In the genomic region with DNA sequence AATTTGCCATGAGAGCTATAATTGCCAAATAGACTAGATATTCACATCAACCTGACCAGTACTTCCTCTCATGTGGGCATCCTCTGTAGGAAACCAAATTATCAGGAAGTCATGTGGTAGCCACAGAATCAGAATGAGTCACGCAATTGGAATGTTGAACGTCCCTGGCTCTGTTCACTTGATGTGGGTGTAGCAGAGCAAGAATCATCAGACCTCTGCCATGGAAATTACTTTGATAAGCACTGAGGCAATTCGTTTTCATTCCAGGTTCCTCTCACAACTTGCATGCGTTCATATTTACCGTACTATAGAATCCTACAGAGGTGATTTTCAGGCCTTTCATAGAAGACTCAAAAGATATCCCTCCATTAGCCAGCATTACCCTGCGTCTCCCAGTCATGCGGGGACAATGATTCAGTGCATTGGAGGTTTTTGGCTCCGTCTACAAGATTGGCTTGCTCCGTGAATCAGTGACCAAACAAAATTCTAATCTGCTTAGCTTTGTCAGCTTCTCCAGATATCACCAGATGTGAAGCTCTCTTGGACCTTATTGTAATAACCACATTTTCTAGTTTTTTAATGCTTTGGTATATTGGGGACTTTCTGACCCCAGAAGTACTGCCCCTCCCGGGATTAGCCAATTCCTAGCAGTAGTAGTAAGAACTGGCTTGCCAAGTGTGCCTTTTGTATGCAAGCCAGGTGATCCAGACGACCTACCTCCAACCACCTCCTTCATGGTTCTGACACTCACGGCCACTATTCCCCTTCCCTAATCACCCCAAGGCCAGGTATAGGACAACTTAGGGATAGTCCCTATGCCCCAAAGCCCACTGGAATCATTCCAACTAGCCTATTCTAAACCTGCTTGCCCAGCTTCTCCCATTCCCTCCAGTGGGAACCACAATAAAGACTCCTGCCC, we compare ENCODE assay signal across 8 cellular contexts.
DNase-seq lines count a peak whose midpoint lies in the region; ATAC-seq, FAIRE-seq and TF ChIP-seq lines count a peak whose summit lies in the region.

No MANE protein-coding gene starts in this region.

- peak; percentile 98 for FAIRE-seq in keratinocyte (lab: Jason Lieb, UNC)

- no peaks in the 10 kb centered on the region for H3K36me3 ChIP-seq in brain microvascular endothelial cell (replicated peaks)
- peaks cover 0 to 5% of the 10 kb centered on the region in 2 experiments for H3K36me3 ChIP-seq in keratinocyte (ENCODE audit: control insufficient read depth in 2 of 2, extremely low read depth in 1 of 2, insufficient read depth in 2 of 2, low read length in 2 of 2)
- H3K36me3 ChIP-seq in thoracic aorta = no peaks in the 10 kb centered on the region

- H3K27me3 ChIP-seq in brain microvascular endothelial cell (replicated peaks) (no peaks in the 10 kb centered on the region), keratinocyte (ENCODE audit: control insufficient read depth, extremely low read depth, insufficient read depth, low read length) (no peaks in the 10 kb centered on the region), thoracic aorta (replicated peaks; ENCODE audit: insufficient read depth) (no peaks in the 10 kb centered on the region)

- H3K27ac Mint-ChIP-seq in Calu3 (ENCODE audit: unreplicated experiment) = peak overlapping the region; percentile 95

- no peaks in the 10 kb centered on the region for H3K79me2 ChIP-seq in keratinocyte (ENCODE audit: control insufficient read depth, insufficient read depth, low read length)

- H3K4me2 ChIP-seq in keratinocyte (ENCODE audit: control insufficient read depth, extremely low read depth, insufficient read depth, low read depth, low read length) = peak overlapping the region; percentile 95

- intact Hi-C loops in Calu3 (cut with micrococcal nuclease; ENCODE audit: unreplicated experiment) = loop anchor here (5.0 kb wide), 2 partner anchors 171 to 241 kb away; no protein-coding TSS in a partner anchor

- BruUV-seq in Calu3 (replicated peaks; lab: Mats Ljungman, UMichigan) = TSS peak; percentile 42

- no peaks in the 10 kb centered on the region for H3K9me3 Mint-ChIP-seq in Calu3 (ENCODE audit: low read depth, unreplicated experiment)

- peak overlapping the region; percentile 93 for H3K27ac ChIP-seq in brain microvascular endothelial cell
- H3K27ac ChIP-seq in keratinocyte (ENCODE audit: control insufficient read depth, insufficient read depth, low read length) = peak overlapping the region; percentile 89
- peak overlapping the region; percentile 24 to 37 for H3K27ac ChIP-seq in thoracic aorta

- H3K4me1 Mint-ChIP-seq in Calu3 (ENCODE audit: low read depth, unreplicated experiment) = peaks cover 46% of the 10 kb centered on the region

- H3K9me1 ChIP-seq in keratinocyte (ENCODE audit: control insufficient read depth, extremely low read depth, insufficient read depth, low read length) = no peaks in the 10 kb centered on the region

- peak overlapping the region; percentile 4 for H3K4me3 ChIP-seq in brain microvascular endothelial cell (ENCODE audit: low read depth, low read length)
- H3K4me3 ChIP-seq in keratinocyte (ENCODE audit: control insufficient read depth in 2 of 3, extremely low read depth in 1 of 3, insufficient read depth in 2 of 3, low read depth in 1 of 3, low read length in 3 of 3) = peak overlapping the region in 2 of 3 experiments; percentile 55 to 58
- peak overlapping the region; percentile 41 for H3K4me3 ChIP-seq in thoracic aorta

- ATAC-seq in thoracic aorta (ENCODE audit: insufficient number of reproducible peaks, low FRiP score, low read depth) (peak; percentile 72), HG03439 (IDR thresholded peaks at IDR 0.05; ENCODE audit: unreplicated experiment) (no peak)

- H3K4me1 ChIP-seq in keratinocyte (ENCODE audit: control insufficient read depth, extremely low read depth, insufficient read depth, low read length) = peaks cover 52% of the 10 kb centered on the region
- peaks cover 4 to 21% of the 10 kb centered on the region in 2 donors for H3K4me1 ChIP-seq in thoracic aorta (ENCODE audit: control insufficient read depth in 1 of 2, low read depth in 2 of 2)

- H3K36me3 Mint-ChIP-seq in Calu3 (ENCODE audit: insufficient read depth, unreplicated experiment) = peaks cover 6% of the 10 kb centered on the region

- H3K9me3 ChIP-seq in keratinocyte (ENCODE audit: control insufficient read depth, low read depth, low read length) (no peaks in the 10 kb centered on the region), thoracic aorta (no peaks in the 10 kb centered on the region)

- peak overlapping the region; percentile 57 for H3K4me3 Mint-ChIP-seq in Calu3 (ENCODE audit: low read depth, unreplicated experiment)

- CTCF ChIA-PET in Calu3 (lab: Charles Lee) = interaction anchor here (0.6 to 1.1 kb wide), 4 partner anchors 12 to 244 kb away, joined by 3 to 4 read pairs (median 3); partner anchors contain the start of gene SRGAP1

- H2AFZ ChIP-seq in keratinocyte (ENCODE audit: control insufficient read depth, low read length) = peak overlapping the region; percentile 87

- dilution Hi-C loops in keratinocyte (cut with MboI; ENCODE audit: extremely low pct_ligation_motif_present, low sequenced_read_pairs) = no loop called here

- no peaks in the 10 kb centered on the region for H4K20me1 ChIP-seq in keratinocyte (ENCODE audit: control insufficient read depth, extremely low read depth, insufficient read depth, low read length)

- no peak for TF ChIP-seq CTCF in Calu3 (IDR thresholded peaks at IDR 0.05; ENCODE audit: unreplicated experiment)
- TF ChIP-seq CTCF in brain microvascular endothelial cell (IDR thresholded peaks at IDR 0.05; ENCODE audit: low read depth, low read length, missing control alignments) = no peak
- TF ChIP-seq CTCF in keratinocyte (optimal IDR thresholded peaks at IDR 0.05 in 1 of 3, IDR thresholded peaks at IDR 0.05 in 1 of 3, conservative IDR thresholded peaks at IDR 0.05 in 1 of 3; ENCODE audit: extremely low read depth in 1 of 3, insufficient read depth in 2 of 3, low read length in 3 of 3) = no peak
- TF ChIP-seq CTCF in thoracic aorta (IDR thresholded peaks at IDR 0.05) = no peak
- TF ChIP-seq CTCF in GM10266 (IDR thresholded peaks at IDR 0.05; ENCODE audit: control insufficient read depth, insufficient read depth, low read depth, missing control alignments) = no peak

- peak overlapping the region; percentile 35 for H3K9ac ChIP-seq in keratinocyte (ENCODE audit: control insufficient read depth, extremely low read depth, insufficient read depth, low read length)

- in situ Hi-C loops in brain microvascular endothelial cell (cut with HindIII; ENCODE audit: low pct_ligation_motif_present, low sequenced_read_pairs) = no loop called here

- peak; percentile 78 for DNase-seq in Calu3
- DNase-seq in NCI-H2029 (lab: John Stamatoyannopoulos, UW) = peak; percentile 73
- DNase-seq in brain microvascular endothelial cell = peak; percentile 98
- DNase-seq in keratinocyte (ENCODE audit: low read depth, low spot score) = peak; percentile 92
- no peak for DNase-seq in thoracic aorta (ENCODE audit: low spot score)
- DNase-seq in NCI-H1105 (lab: John Stamatoyannopoulos, UW) = no peak
- DNase-seq in GM10266 (ENCODE audit: extremely low spot score) = no peak

- H3K27me3 Mint-ChIP-seq in Calu3 (ENCODE audit: unreplicated experiment) = no peaks in the 10 kb centered on the region

Comparison
In these comparisons a context has a peak if more than half of its experiments do, and no peak if none do; other contexts are left out.
1. DNase-seq: peak in Calu3 (single experiment), NCI-H2029 (single experiment), brain microvascular endothelial cell (single experiment) and keratinocyte (single experiment); none in thoracic aorta (single experiment), NCI-H1105 (single experiment) and GM10266 (single experiment).
2. H3K27ac ChIP-seq: peak in every context shown above with its lines; median percentile 93 in brain microvascular endothelial cell; 89 in keratinocyte; 30 in thoracic aorta.
3. H3K4me3 ChIP-seq: peak in every context shown above with its lines; median percentile 56 in keratinocyte; 41 in thoracic aorta; 4 in brain microvascular endothelial cell.